In genomic region chr12:108099778-108100177, GRCh38 we compare ENCODE assay signal across 27 cellular contexts. TPM values are rescaled to one million over a fixed set of nuclear protein-coding genes. Genes with fewer than 3 reads are reported as not detected.
DNase-seq lines count a peak whose midpoint lies in the region; ATAC-seq, FAIRE-seq and TF ChIP-seq lines count a peak whose summit lies in the region.
"Had no signal": no experiment of that assay in that cellular context is flagged by ENCODE, and none has a peak within 500 bp of the region (broad histone marks: within the 10 kb centered on the region; RNA-seq: fewer than 3 reads in every experiment).

No MANE protein-coding gene starts in this region.

- 97% methylated on average over 3 of the region's 3 CpGs; no CpG with 5 or more reads in 1 of the 2 experiments for WGBS in H1 (ENCODE audit: extremely low coverage in 1 of 2, insufficient coverage in 1 of 2, insufficient read length in 1 of 2, insufficient replicate concordance in 2 of 2, low coverage in 1 of 2, low lambda C conversion rate in 2 of 2, missing lambda C conversion rate in 1 of 2), 2 experiments

- H3K56ac ChIP-seq in H1 (replicated peaks; ENCODE audit: insufficient read length, low read depth, low read length) = no peak overlapping the region

- H2BK20ac ChIP-seq in H1 (ENCODE audit: low read length) = no peak overlapping the region

- no peak overlapping the region for H3K4ac ChIP-seq in H1 (replicated peaks; ENCODE audit: insufficient read length, low read depth, low read length)

- no peak overlapping the region for H3K27ac ChIP-seq in H1 (ENCODE audit: low read depth, low read length)
- H3K27ac ChIP-seq in dorsolateral prefrontal cortex = no peak overlapping the region
- H3K27ac ChIP-seq: SJCRH30 had no signal

- TF ChIP-seq EP300 in H1 (IDR thresholded peaks at IDR 0.05; ENCODE audit: borderline replicate concordance in 1 of 2, low read depth in 2 of 2, low read length in 2 of 2) = no peak

- H3K4me1 Mint-ChIP-seq in activated T-helper 2 cell treated with anti-CD3 and anti-CD28 coated beads, Interferon-gamma antibody, Interleukin-2, Interleukin-4, amounts not matched to agents 10 μg/mL and 5 μg/mL and 100 μg/mL, durations not matched to agents 14 hours and 24 hours and 36 hours (ENCODE audit: low read depth) = no peaks in the 10 kb centered on the region
- H3K4me1 Mint-ChIP-seq: CD14-positive monocyte; CD8-positive, alpha-beta memory T cell; T-cell had no signal

- H3K4me1 ChIP-seq in H1 (replicated peaks in 1 of 4; ENCODE audit: control insufficient read depth in 3 of 4, insufficient read depth in 4 of 4, low read length in 3 of 4) = peaks cover 0 to 8% (median 0%) of the 10 kb centered on the region in 4 experiments; a peak in 1 of 7 replicates
- H3K4me1 ChIP-seq: SJCRH30 had no signal

- H3K79me1 ChIP-seq in H1 (ENCODE audit: low read depth, low read length) = no peaks in the 10 kb centered on the region; the same call in 1 of the 2 replicates

- no peak for TF ChIP-seq POLR2A in H1 (IDR thresholded peaks at IDR 0.05; ENCODE audit: control extremely low read depth in 1 of 2, low read depth in 2 of 2, low read length in 2 of 2)

- intact Hi-C loops in activated T-helper 2 cell treated with anti-CD3 and anti-CD28 coated beads, Interferon-gamma antibody, Interleukin-2, Interleukin-4, amounts not matched to agents 10 μg/mL and 5 μg/mL and 100 μg/mL, durations not matched to agents 14 hours and 24 hours and 36 hours (cut with micrococcal nuclease) = no loop called here
- intact Hi-C loops in dorsolateral prefrontal cortex (cut with DNase I) = no loop called here

- H3K79me2 ChIP-seq in H1 (ENCODE audit: control insufficient read depth in 1 of 2, insufficient read depth in 2 of 2, low read length in 2 of 2) = no peaks in the 10 kb centered on the region

- no peak overlapping the region for H3K23ac ChIP-seq in H1 (ENCODE audit: insufficient read length)

- CTCF ChIA-PET in H1 (lab: Charles Lee; ENCODE audit: partially characterized antibody) = interaction anchor here (0.6 to 4.6 kb wide), 12 partner anchors 11 to 392 kb away, joined by 3 to 22 read pairs (median 4); no protein-coding TSS in a partner anchor

- no peak overlapping the region for H3K27ac Mint-ChIP-seq in activated T-helper 2 cell treated with anti-CD3 and anti-CD28 coated beads, Interferon-gamma antibody, Interleukin-2, Interleukin-4, amounts not matched to agents 10 μg/mL and 5 μg/mL and 100 μg/mL, durations not matched to agents 14 hours and 24 hours and 36 hours
- H3K27ac Mint-ChIP-seq: CD8-positive, alpha-beta memory T cell; T-cell had no signal

- no peak overlapping the region for H2BK120ac ChIP-seq in H1 (replicated peaks; ENCODE audit: low read depth, low read length)

- H2AK5ac ChIP-seq in H1 (ENCODE audit: low read depth, low read length) = no peak overlapping the region

- no peaks in the 10 kb centered on the region for H3K27me3 ChIP-seq in H1 (replicated peaks in 1 of 4; ENCODE audit: control insufficient read depth in 3 of 4, extremely low read depth in 1 of 4, insufficient read depth in 3 of 4, low read length in 3 of 4)
- peaks cover 0 to 29% (median 0%) of the 10 kb centered on the region in 45 donors for H3K27me3 ChIP-seq in dorsolateral prefrontal cortex
- H3K27me3 ChIP-seq: BE2C, SJCRH30 had no signal

- H3K14ac ChIP-seq in H1 (ENCODE audit: insufficient read length) = no peak overlapping the region

- H2BK15ac ChIP-seq in H1 (ENCODE audit: low read length) = no peak overlapping the region

- H3K9me3 Mint-ChIP-seq in activated T-helper 2 cell treated with anti-CD3 and anti-CD28 coated beads, Interferon-gamma antibody, Interleukin-2, Interleukin-4, amounts not matched to agents 10 μg/mL and 5 μg/mL and 100 μg/mL, durations not matched to agents 14 hours and 24 hours and 36 hours = no peaks in the 10 kb centered on the region
- H3K9me3 Mint-ChIP-seq: CD14-positive monocyte; CD8-positive, alpha-beta memory T cell; T-cell had no signal

- no peak overlapping the region for H3K4me2 ChIP-seq in H1 (ENCODE audit: insufficient read depth in 1 of 2, low read depth in 2 of 2, low read length in 2 of 2)

- H3K27me3 Mint-ChIP-seq in activated T-helper 2 cell treated with anti-CD3 and anti-CD28 coated beads, Interferon-gamma antibody, Interleukin-2, Interleukin-4, amounts not matched to agents 10 μg/mL and 5 μg/mL and 100 μg/mL, durations not matched to agents 14 hours and 24 hours and 36 hours (ENCODE audit: low read depth) = peaks cover 4% of the 10 kb centered on the region

- H3K36me3 Mint-ChIP-seq in activated T-helper 2 cell treated with anti-CD3 and anti-CD28 coated beads, Interferon-gamma antibody, Interleukin-2, Interleukin-4, amounts not matched to agents 10 μg/mL and 5 μg/mL and 100 μg/mL, durations not matched to agents 14 hours and 24 hours and 36 hours (ENCODE audit: low read depth) = no peaks in the 10 kb centered on the region
- H3K36me3 Mint-ChIP-seq: CD14-positive monocyte; CD8-positive, alpha-beta memory T cell; T-cell had no signal

- H2BK12ac ChIP-seq in H1 (ENCODE audit: low read depth, low read length) = 0 out of 2 replicates have a peak overlapping the region, but pooled peaks have one; percentile 28

- no peak for ATAC-seq in HG03378 (IDR thresholded peaks at IDR 0.05; ENCODE audit: unreplicated experiment)
- ATAC-seq: PC-3, Right ventricle myocardium inferior, T-cell had no signal

- POLR2A ChIA-PET in H1 (lab: Charles Lee; ENCODE audit: partially characterized antibody) = no interaction called here

- H3K9me3 ChIP-seq in H1 (ENCODE audit: insufficient read depth in 2 of 2, low read depth in 1 of 2, low read length in 1 of 2) = no peaks in the 10 kb centered on the region
- H3K9me3 ChIP-seq: BE2C, SJCRH30 had no signal

- no peaks in the 10 kb centered on the region for H4K20me1 ChIP-seq in H1 (replicated peaks in 1 of 2; ENCODE audit: control insufficient read depth in 1 of 2, insufficient read depth in 2 of 2, low read length in 2 of 2)

- no peak overlapping the region for H4K91ac ChIP-seq in H1 (replicated peaks; ENCODE audit: insufficient read length, low read length)

- FAIRE-seq in H1 (lab: Jason Lieb, UNC) = no peak
- FAIRE-seq: GM18507 had no signal

- no peak for TF ChIP-seq RAD21 in H1 (IDR thresholded peaks at IDR 0.05 in 1 of 2, conservative IDR thresholded peaks at IDR 0.05 in 1 of 2; ENCODE audit: low read depth in 2 of 2, low read length in 2 of 2)

- DNase-seq in NCI-H2029 treated with DMSO at 0.1 percent for 48 hours (lab: John Stamatoyannopoulos, UW) (peak; percentile 8), NCI-H2029 (lab: John Stamatoyannopoulos, UW) (no peak), NCI-H187 treated with DMSO at 0.1 percent for 48 hours (lab: John Stamatoyannopoulos, UW) (peak; percentile 79), H1 (ENCODE audit: low read depth in 1 of 2, low spot score in 2 of 2) (no peak), kidney tubule cell (ENCODE audit: low spot score) (peak; percentile 37), dorsolateral prefrontal cortex (no peak)
- no peak for DNase-seq in activated T-helper 2 cell treated with anti-CD3 and anti-CD28 coated beads, Interferon-gamma antibody, Interleukin-2, Interleukin-4, amounts not matched to agents 10 μg/mL and 5 μg/mL and 100 μg/mL, durations not matched to agents 14 hours and 24 hours and 36 hours (ENCODE audit: low spot score)
- DNase-seq: 8988T; BE2C; Calu3; CD8-positive, alpha-beta memory T cell; H7; IMR-90; NCI-H1092; NCI-H1417 treated with DMSO at 0.1 percent for 48 hours; NCI-H2107; NCI-H524; NCI-H748 treated with DMSO at 0.1 percent for 48 hours; NK-92 treated with Interleukin-12 subunit alpha and Interleukin-12 subunit beta, amount 100 ng/mL, for 24 hours; SJCRH30; T-cell had no signal

- no peak overlapping the region for H3K18ac ChIP-seq in H1 (ENCODE audit: extremely low read depth, low read length)

- H2AFZ ChIP-seq in H1 (ENCODE audit: low read length) = no peak overlapping the region

- no peaks in the 10 kb centered on the region for H3K36me3 ChIP-seq in H1 (ENCODE audit: control insufficient read depth in 2 of 4, insufficient read depth in 4 of 4, low read length in 3 of 4)
- H3K36me3 ChIP-seq: BE2C, SJCRH30 had no signal

- H4K5ac ChIP-seq in H1 (ENCODE audit: insufficient read length, low read depth, low read length) = no peak overlapping the region

- no peak overlapping the region for H2BK5ac ChIP-seq in H1 (ENCODE audit: low read depth, low read length)

- no peak overlapping the region for H3K4me3 ChIP-seq in H1 (ENCODE audit: extremely low read depth in 1 of 4, insufficient read depth in 2 of 4, low read depth in 3 of 4, low read length in 4 of 4)
- no peak overlapping the region for H3K4me3 ChIP-seq in dorsolateral prefrontal cortex
- H3K4me3 ChIP-seq: SJCRH30 had no signal

- TF ChIP-seq CTCF in H1 (IDR thresholded peaks at IDR 0.05; ENCODE audit: control extremely low read depth in 1 of 3, insufficient read depth in 1 of 3, low read depth in 1 of 3, low read length in 3 of 3) (no peak), dorsolateral prefrontal cortex (IDR thresholded peaks at IDR 0.05 in 54 of 56, conservative IDR thresholded peaks at IDR 0.05 in 2 of 56; ENCODE audit: low read depth in 1 of 56, partially characterized antibody in 56 of 56) (no peak)

- no peaks in the 10 kb centered on the region for H3K23me2 ChIP-seq in H1 (ENCODE audit: low read depth, low read length)

- H4K8ac ChIP-seq in H1 (ENCODE audit: extremely low read depth, insufficient read depth, low read length) = no peak overlapping the region

- H3K4me3 Mint-ChIP-seq in activated T-helper 2 cell treated with anti-CD3 and anti-CD28 coated beads, Interferon-gamma antibody, Interleukin-2, Interleukin-4, amounts not matched to agents 10 μg/mL and 5 μg/mL and 100 μg/mL, durations not matched to agents 14 hours and 24 hours and 36 hours (ENCODE audit: low read depth) = no peak overlapping the region
- H3K4me3 Mint-ChIP-seq: CD14-positive monocyte; CD8-positive, alpha-beta memory T cell; T-cell had no signal

- H3K9ac ChIP-seq in H1 (replicated peaks in 1 of 4; ENCODE audit: extremely low read depth in 1 of 4, low read depth in 3 of 4, low read length in 3 of 4) = no peak overlapping the region

TF ChIP-seq in H1, 55 proteins besides CTCF, POLR2A, EP300 and RAD21 (continues in another document):
- TF ChIP-seq RFX5 (IDR thresholded peaks at IDR 0.05; ENCODE audit: borderline replicate concordance, low read depth, low read length) (no peak), CHD2 (IDR thresholded peaks at IDR 0.05; ENCODE audit: low read length) (no peak)

RNA-seq across cellular contexts. Expression of gene WSCD2, which starts 29.3 kb away (rescaled TPM):
- total RNA-seq in H1 (2021; fragmentation: NEBNext Ultra II Directional; extraction: Animal tissue kit (Norgen Biotek cat#: 25700)) = 1.7 and 2.2 TPM in 2 replicates
- polyA plus RNA-seq in H1 (2011; rRNA removed) = 0.99 and 1.3 TPM in 2 replicates
- 1.00 TPM for polyA plus RNA-seq in H1 (2011; cell fraction: cytosol; rRNA removed)
- 2.6 TPM for polyA plus RNA-seq in H1 (2011; cell fraction: nucleus; rRNA removed)
- 1.1 to 2.5 TPM (median 1.3 TPM) in 4 replicates for polyA plus RNA-seq in H1 (2012, experiment 1 of 2)
- 1.1 TPM for polyA plus RNA-seq in H1 (2012, experiment 2 of 2)
- polyA plus RNA-seq in H1 (2013, experiment 1 of 2) = 0.73 TPM
- polyA plus RNA-seq in H1 (2013, experiment 2 of 2) = 0.70 TPM
- 1.7 and 5.8 TPM in 2 replicates for polyA minus RNA-seq in H1 (2011; rRNA and poly(A)+ RNA removed)
- 1.9 TPM for polyA minus RNA-seq in H1 (2011; cell fraction: cytosol; rRNA and poly(A)+ RNA removed)
- polyA minus RNA-seq in H1 (2011; cell fraction: nucleus; rRNA and poly(A)+ RNA removed) = 4.1 TPM
- total RNA-seq in activated T-helper 2 cell treated with anti-CD3 and anti-CD28 coated beads, Interferon-gamma antibody, Interleukin-2, Interleukin-4, amounts not matched to agents 10 μg/mL and 5 μg/mL and 100 μg/mL, durations not matched to agents 14 hours and 24 hours and 36 hours = not detected in 2 replicates
- total RNA-seq in dorsolateral prefrontal cortex = 10 to 100 TPM; 15.4 to 68.3 (median 43.9) TPM
- total RNA-seq: Calu3; CD8-positive, alpha-beta memory T cell; IMR-90; PC-3; RPMI7951; SJCRH30 had no signal
- polyA plus RNA-seq: CD14-positive monocyte, IMR-90 had no signal

Comparison
In these comparisons a context has a peak if more than half of its experiments do, and no peak if none do; other contexts are left out.
1. DNase-seq: peak in NCI-H2029 treated with DMSO at 0.1 percent for 48 hours (single experiment), NCI-H187 treated with DMSO at 0.1 percent for 48 hours (single experiment) and kidney tubule cell (single experiment); none in NCI-H2029 (single experiment), H1 (0 of 2), activated T-helper 2 cell treated with anti-CD3 and anti-CD28 coated beads, Interferon-gamma antibody, Interleukin-2, Interleukin-4, amounts not matched to agents 10 μg/mL and 5 μg/mL and 100 μg/mL, durations not matched to agents 14 hours and 24 hours and 36 hours (single experiment) and dorsolateral prefrontal cortex (0 of 10).